ENCODE assay signal across 32 cellular contexts in genomic region chr6:43963203-43963602, GRCh38.
DNase-seq lines count a peak whose midpoint lies in the region; ATAC-seq, FAIRE-seq and TF ChIP-seq lines count a peak whose summit lies in the region.
"Had no signal": no experiment of that assay in that cellular context is flagged by ENCODE, and none has a peak within 500 bp of the region (broad histone marks: within the 10 kb centered on the region; RNA-seq: fewer than 3 reads in every experiment).

No MANE protein-coding gene starts in this region.

- ATAC-seq in stimulated activated effector memory CD8-positive, alpha-beta T cell treated with anti-CD3 and anti-CD28 coated beads, Interleukin-12 subunit alpha, Interleukin-12 subunit beta, amount 100 ng/mL, for 72 hours: no peak
- ATAC-seq: activated T-helper 17 cell treated with anti-CD3 and anti-CD28 coated beads, Interleukin-2, amount 50 U/mL, for 72 hours; mucosa of descending colon; Right ventricle myocardium inferior had no signal

- H3K4me1 Mint-ChIP-seq in endodermal cell: peaks cover 20% of the 10 kb centered on the region
- H3K4me1 Mint-ChIP-seq in stimulated activated effector memory CD8-positive, alpha-beta T cell treated with anti-CD3 and anti-CD28 coated beads, Interleukin-12 subunit alpha, Interleukin-12 subunit beta, amount 100 ng/mL, for 72 hours: no peaks in the 10 kb centered on the region
- H3K4me1 Mint-ChIP-seq: activated T-helper 17 cell treated with anti-CD3 and anti-CD28 coated beads, Interleukin-2, amount 50 U/mL, for 72 hours; B cell; nephron had no signal

- H3K27me3 Mint-ChIP-seq in endodermal cell (ENCODE audit: insufficient read depth): peaks cover 6% of the 10 kb centered on the region

- peak; percentile 41 for DNase-seq in SKM-1 treated with dmso at 0.1 percent for 144 hours (lab: John Stamatoyannopoulos, UW; ENCODE audit: unreplicated experiment)
- no peak for DNase-seq in SKM-1 (lab: John Stamatoyannopoulos, UW; ENCODE audit: unreplicated experiment)
- peak; percentile 17 for DNase-seq in RCC 7860 (ENCODE audit: low spot score)
- DNase-seq in endodermal cell: peak; percentile 43
- peak; percentile 16 for DNase-seq in stimulated activated CD8-positive, alpha-beta memory T cell treated with anti-CD3 and anti-CD28 coated beads, Interleukin-4, amount 100 ng/mL, for 48 hours
- no peak for DNase-seq in NOMO-1 treated with DMSO at 0.1 percent for 48 hours (lab: John Stamatoyannopoulos, UW; ENCODE audit: unreplicated experiment)
- no peak for DNase-seq in medulla oblongata (ENCODE audit: extremely low spot score)
- DNase-seq in stimulated activated effector memory CD8-positive, alpha-beta T cell treated with anti-CD3 and anti-CD28 coated beads, Interleukin-12 subunit alpha, Interleukin-12 subunit beta, amount 100 ng/mL, for 72 hours (ENCODE audit: low spot score in 2 of 2): no peak
- DNase-seq: activated CD4-positive, alpha-beta memory T cell treated with anti-CD3 and anti-CD28 coated beads for 36 hours; activated CD4-positive, CD25-positive, alpha-beta regulatory T cell treated with anti-CD3 and anti-CD28 coated beads, Interleukin-2, amount 50 U/mL, for 72 hours; activated CD8-positive, alpha-beta memory T cell treated with anti-CD3 and anti-CD28 coated beads, Interleukin-2, amount 50 U/mL, for 4 hours; activated naive CD4-positive, alpha-beta T cell treated with anti-CD3 and anti-CD28 coated beads, Interleukin-2, amount 50 U/mL, for 16 hours; amygdala; DMS79; glutamatergic neuron; kidney; mucosa of descending colon; NCI-H1092 treated with DMSO at 0.1 percent for 48 hours; NCI-H187 treated with DMSO at 0.1 percent for 48 hours; NCI-H2171 treated with DMSO at 0.1 percent for 48 hours; retina; stimulated activated CD4-positive, alpha-beta T cell treated with anti-CD3 and anti-CD28 coated beads, Interleukin-1b, Interleukin-23, amount 100 ng/mL, for 48 hours; T1000; tibial artery had no signal

- no peak for FAIRE-seq in RCC 7860 (lab: Jason Lieb, UNC)
- FAIRE-seq: HTR-8/SVneo had no signal

- H3K9me3 ChIP-seq in endodermal cell (ENCODE audit: control insufficient read depth, low read length): no peaks in the 10 kb centered on the region
- H3K9me3 ChIP-seq: mucosa of descending colon, tibial artery had no signal

- no peaks in the 10 kb centered on the region for H3K36me3 Mint-ChIP-seq in endodermal cell (ENCODE audit: low read depth)
- H3K36me3 Mint-ChIP-seq in stimulated activated effector memory CD8-positive, alpha-beta T cell treated with anti-CD3 and anti-CD28 coated beads, Interleukin-12 subunit alpha, Interleukin-12 subunit beta, amount 100 ng/mL, for 72 hours: no peaks in the 10 kb centered on the region
- H3K36me3 Mint-ChIP-seq: activated CD4-positive, alpha-beta memory T cell treated with anti-CD3 and anti-CD28 coated beads for 36 hours had no signal

- no peak overlapping the region for H3K27ac Mint-ChIP-seq in endodermal cell
- no peak overlapping the region for H3K27ac Mint-ChIP-seq in stimulated activated effector memory CD8-positive, alpha-beta T cell treated with anti-CD3 and anti-CD28 coated beads, Interleukin-12 subunit alpha, Interleukin-12 subunit beta, amount 100 ng/mL, for 72 hours
- H3K27ac Mint-ChIP-seq: activated CD4-positive, alpha-beta memory T cell treated with anti-CD3 and anti-CD28 coated beads for 36 hours; activated T-helper 17 cell treated with anti-CD3 and anti-CD28 coated beads, Interleukin-2, amount 50 U/mL, for 72 hours; B cell; nephron had no signal

- H3K4me3 Mint-ChIP-seq in endodermal cell: no peak overlapping the region
- no peak overlapping the region for H3K4me3 Mint-ChIP-seq in stimulated activated effector memory CD8-positive, alpha-beta T cell treated with anti-CD3 and anti-CD28 coated beads, Interleukin-12 subunit alpha, Interleukin-12 subunit beta, amount 100 ng/mL, for 72 hours
- H3K4me3 Mint-ChIP-seq: activated CD4-positive, alpha-beta memory T cell treated with anti-CD3 and anti-CD28 coated beads for 36 hours; activated T-helper 17 cell treated with anti-CD3 and anti-CD28 coated beads, Interleukin-2, amount 50 U/mL, for 72 hours; B cell; nephron had no signal

- no peak overlapping the region for H3K4me3 ChIP-seq in endodermal cell (ENCODE audit: low read length)
- H3K4me3 ChIP-seq: mucosa of descending colon, smooth muscle cell, tibial artery had no signal

- H3K27me3 ChIP-seq in endodermal cell (ENCODE audit: control insufficient read depth, insufficient read depth, low read length, poor library complexity, severe bottlenecking): peaks cover 5% of the 10 kb centered on the region
- H3K27me3 ChIP-seq: tibial artery had no signal

- H3K27ac ChIP-seq in endodermal cell (ENCODE audit: low read depth, low read length): no peak overlapping the region
- H3K27ac ChIP-seq: epithelial cell of prostate, KMS-11, tibial artery had no signal

- no peak for TF ChIP-seq CTCF in endodermal cell (conservative IDR thresholded peaks at IDR 0.05)

- H3K36me3 ChIP-seq in endodermal cell (ENCODE audit: control insufficient read depth, insufficient read depth, low read length): no peaks in the 10 kb centered on the region
- H3K36me3 ChIP-seq: tibial artery had no signal

- H3K4me1 ChIP-seq in endodermal cell (ENCODE audit: control insufficient read depth, insufficient read depth, low read length): peaks cover 2% of the 10 kb centered on the region
- H3K4me1 ChIP-seq: tibial artery had no signal

- H3K9me3 Mint-ChIP-seq in endodermal cell: no peaks in the 10 kb centered on the region
- no peaks in the 10 kb centered on the region for H3K9me3 Mint-ChIP-seq in stimulated activated effector memory CD8-positive, alpha-beta T cell treated with anti-CD3 and anti-CD28 coated beads, Interleukin-12 subunit alpha, Interleukin-12 subunit beta, amount 100 ng/mL, for 72 hours
- H3K9me3 Mint-ChIP-seq: activated CD4-positive, alpha-beta memory T cell treated with anti-CD3 and anti-CD28 coated beads for 36 hours; activated T-helper 17 cell treated with anti-CD3 and anti-CD28 coated beads, Interleukin-2, amount 50 U/mL, for 72 hours had no signal

- no peak overlapping the region for H3K9ac ChIP-seq in endodermal cell (ENCODE audit: extremely low read depth, low read length, poor library complexity, severe bottlenecking)
- H3K9ac ChIP-seq: KMS-11 had no signal

- no CpG with 5 or more reads among the region's 1 CpG for WGBS in endodermal cell (ENCODE audit: insufficient coverage in 1 of 2, insufficient read length in 1 of 2), 2 experiments

Comparison
In these comparisons a context has a peak if more than half of its experiments do, and no peak if none do; other contexts are left out.
1. DNase-seq: peak in SKM-1 treated with dmso at 0.1 percent for 144 hours (single experiment), RCC 7860 (single experiment), endodermal cell (single experiment) and stimulated activated CD8-positive, alpha-beta memory T cell treated with anti-CD3 and anti-CD28 coated beads, Interleukin-4, amount 100 ng/mL, for 48 hours (single experiment); none in SKM-1 (single experiment), NOMO-1 treated with DMSO at 0.1 percent for 48 hours (single experiment), medulla oblongata (single experiment) and stimulated activated effector memory CD8-positive, alpha-beta T cell treated with anti-CD3 and anti-CD28 coated beads, Interleukin-12 subunit alpha, Interleukin-12 subunit beta, amount 100 ng/mL, for 72 hours (0 of 2).